In the genomic region with DNA sequence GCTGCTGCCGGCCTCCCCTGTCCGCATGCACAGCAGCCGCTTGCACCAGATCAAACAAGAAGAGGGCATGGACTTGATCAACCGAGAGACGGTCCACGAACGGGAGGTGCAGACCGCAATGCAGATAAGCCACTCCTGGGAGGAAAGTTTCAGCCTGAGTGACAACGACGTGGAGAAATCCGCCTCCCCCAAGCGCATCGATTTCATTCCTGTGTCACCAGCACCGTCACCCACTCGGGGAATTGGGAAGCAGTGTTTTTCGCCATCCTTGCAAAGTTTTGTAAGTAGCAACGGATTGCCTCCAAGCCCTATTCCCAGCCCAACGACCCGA, we compare ENCODE assay signal across 8 cellular contexts.
A peak's percentile ranks its signal among the peaks of the same experiment; 100 is the strongest.
DNase-seq lines count a peak whose midpoint lies in the region; ATAC-seq and TF ChIP-seq lines count a peak whose summit lies in the region.

No MANE protein-coding gene starts in this region.

- H3K9me3 ChIP-seq in RWPE2 (ENCODE audit: severe bottlenecking) (no peaks in the 10 kb centered on the region), skeletal muscle tissue (ENCODE audit: control insufficient read depth in 3 of 3, low read length in 3 of 3) (no peaks in the 10 kb centered on the region)

- H3K4me3 ChIP-seq in GM12865 (ENCODE audit: low read depth, low read length) = peak overlapping the region; percentile 75
- peak overlapping the region; percentile 75 for H3K4me3 ChIP-seq in RWPE2 (ENCODE audit: severe bottlenecking)
- H3K4me3 ChIP-seq in fibroblast of villous mesenchyme (ENCODE audit: low read depth, low read length) = peak overlapping the region; percentile 90
- peak overlapping the region; percentile 93 to 96 (median 96) for H3K4me3 ChIP-seq in skeletal muscle tissue (ENCODE audit: low read length in 3 of 3)

- POLR2A ChIA-PET in activated CD4-positive, alpha-beta memory T cell treated with anti-CD3 and anti-CD28 coated beads for 36 hours (lab: Charles Lee) = interaction anchor here (1.0 kb wide), 1 partner anchor 11 kb away, joined by 3 read pairs; no protein-coding TSS in a partner anchor

- TF ChIP-seq CTCF in GM12865 (IDR thresholded peaks at IDR 0.05; ENCODE audit: insufficient read depth, low read depth, low read length, missing control alignments) = no peak
- peak; percentile 31 for TF ChIP-seq CTCF in RWPE2 (IDR thresholded peaks at IDR 0.05; ENCODE audit: poor library complexity, severe bottlenecking)
- no peak for TF ChIP-seq CTCF in fibroblast of villous mesenchyme (IDR thresholded peaks at IDR 0.05; ENCODE audit: insufficient read depth, low read depth, low read length)

- intact Hi-C loops in activated CD4-positive, alpha-beta memory T cell treated with anti-CD3 and anti-CD28 coated beads for 36 hours (cut with micrococcal nuclease) = loop anchor here (2.0 to 5.0 kb wide), 2 partner anchors 116 to 217 kb away; no protein-coding TSS in a partner anchor

- no peaks in the 10 kb centered on the region for H3K36me3 Mint-ChIP-seq in activated CD4-positive, alpha-beta memory T cell treated with anti-CD3 and anti-CD28 coated beads for 36 hours

- ATAC-seq in RWPE2 (ENCODE audit: low read depth) = peak; percentile 2; the same call in 2 of the 3 replicates
- ATAC-seq in GM21381 (IDR thresholded peaks at IDR 0.05; ENCODE audit: unreplicated experiment) = no peak

- no peak overlapping the region for H3K27ac Mint-ChIP-seq in activated CD4-positive, alpha-beta memory T cell treated with anti-CD3 and anti-CD28 coated beads for 36 hours

- H3K4me1 Mint-ChIP-seq in activated CD4-positive, alpha-beta memory T cell treated with anti-CD3 and anti-CD28 coated beads for 36 hours (ENCODE audit: low read depth) = peaks cover 5% of the 10 kb centered on the region

- CTCF ChIA-PET in activated CD4-positive, alpha-beta memory T cell treated with anti-CD3 and anti-CD28 coated beads for 36 hours (lab: Charles Lee) = interaction anchor here (1.0 kb wide), 5 partner anchors 72 to 256 kb away, joined by 3 to 4 read pairs (median 3); a partner anchor contains a TSS

- H3K4me1 ChIP-seq in RWPE2 (ENCODE audit: insufficient read depth, poor library complexity, severe bottlenecking) (peaks cover 9% of the 10 kb centered on the region), skeletal muscle tissue (ENCODE audit: control insufficient read depth in 3 of 3, insufficient read depth in 3 of 3, low read length in 3 of 3) (peaks cover 38 to 51% (median 50%) of the 10 kb centered on the region in 3 donors)

- no peak overlapping the region for H3K4me3 Mint-ChIP-seq in activated CD4-positive, alpha-beta memory T cell treated with anti-CD3 and anti-CD28 coated beads for 36 hours

- peak overlapping the region; percentile 12 for H3K27ac ChIP-seq in RWPE2 (ENCODE audit: poor library complexity, severe bottlenecking)
- peak overlapping the region; percentile 92 for H3K27ac ChIP-seq in skeletal muscle tissue (ENCODE audit: low read depth, low read length)

- H3K27me3 Mint-ChIP-seq in activated CD4-positive, alpha-beta memory T cell treated with anti-CD3 and anti-CD28 coated beads for 36 hours = no peaks in the 10 kb centered on the region

- DNase-seq in GM12865 (ENCODE audit: low read depth) (no peak), RWPE2 (ENCODE audit: low spot score) (no peak), fibroblast of villous mesenchyme (ENCODE audit: low read depth) (no peak), DMS79 (lab: John Stamatoyannopoulos, UW) (no peak)
- DNase-seq in activated CD4-positive, alpha-beta memory T cell treated with anti-CD3 and anti-CD28 coated beads for 36 hours = no peak
- DNase-seq in effector CD4-positive, alpha-beta T cell = no peak

- H3K9ac ChIP-seq in skeletal muscle tissue (ENCODE audit: low read depth in 1 of 3, low read length in 3 of 3) = peak overlapping the region; percentile 94 to 96 (median 95)

- no peaks in the 10 kb centered on the region for H3K9me3 Mint-ChIP-seq in activated CD4-positive, alpha-beta memory T cell treated with anti-CD3 and anti-CD28 coated beads for 36 hours

- H3K36me3 ChIP-seq in RWPE2 (ENCODE audit: low read depth) (no peaks in the 10 kb centered on the region), skeletal muscle tissue (ENCODE audit: control insufficient read depth in 3 of 3, insufficient read depth in 3 of 3, low read length in 3 of 3) (no peaks in the 10 kb centered on the region)

- H3K27me3 ChIP-seq in RWPE2 (ENCODE audit: insufficient read depth, poor library complexity, severe bottlenecking) (no peaks in the 10 kb centered on the region), skeletal muscle tissue (ENCODE audit: control insufficient read depth in 3 of 3, insufficient read depth in 3 of 3, low read length in 3 of 3) (no peaks in the 10 kb centered on the region)
